ENCODE assay signal across 31 cellular contexts in genomic region chr5:122352331-122352730, GRCh38. TPM values are rescaled to one million over a fixed set of nuclear protein-coding genes. Genes with fewer than 3 reads are reported as not detected.
A peak's percentile ranks its signal among the peaks of the same experiment; 100 is the strongest.
DNase-seq lines count a peak whose midpoint lies in the region; ATAC-seq and TF ChIP-seq lines count a peak whose summit lies in the region.
"Had no signal": no experiment of that assay in that cellular context is flagged by ENCODE, and none has a peak within 500 bp of the region (broad histone marks: within the 10 kb centered on the region; RNA-seq: fewer than 3 reads in every experiment).

No MANE protein-coding gene starts in this region.

- DNase-seq in MCF 10A (ENCODE audit: unreplicated experiment) (peak; percentile 17), mammary epithelial cell (no peak), dedifferentiated amniotic fluid mesenchymal stem cell (ENCODE audit: extremely low spot score) (peak; percentile 41), iris pigment epithelial cell (ENCODE audit: low read depth) (peak; percentile 25), smooth muscle cell (lab: John Stamatoyannopoulos, UW; ENCODE audit: unreplicated experiment) (no peak), mesendoderm (no peak)
- DNase-seq in activated T-cell treated with anti-CD3 and anti-CD28 coated beads, Interleukin-2, amount 50 U/mL, for 48 hours: no peak
- DNase-seq: 8988T; activated CD4-positive, alpha-beta T cell treated with anti-CD3 and anti-CD28 coated beads, Interleukin-2, amount 50 U/mL, for 48 hours; activated CD4-positive, CD25-positive, alpha-beta regulatory T cell treated with anti-CD3 and anti-CD28 coated beads, Interleukin-2, amount 50 U/mL, for 72 hours; activated T-cell treated with anti-CD3 and anti-CD28 coated beads, Interleukin-2, amount 50 U/mL, for 72 hours; CD4-positive, CD25-positive, alpha-beta regulatory T cell; foreskin keratinocyte; H9; head of caudate nucleus; KBM-7; kidney; left ventricle myocardium superior; MG63; midbrain; naive thymus-derived CD4-positive, alpha-beta T cell; NCI-H2081; NCI-H226; NCI-H526 treated with DMSO at 0.1 percent for 48 hours; nucleus accumbens; small intestine; stimulated activated naive CD8-positive, alpha-beta T cell treated with anti-CD3 and anti-CD28 coated beads, Interleukin-15, Interleukin-2, amounts not matched to agents 100 U/mL and 50 U/mL, for 24 hours; T-helper 17 cell had no signal

- no peak overlapping the region for H2BK5ac ChIP-seq in mesendoderm (ENCODE audit: low read length)

- CTCF ChIA-PET in MCF 10A (lab: Yijun Ruan, JAX): interaction anchor here (0.6 to 1.0 kb wide), 2 partner anchors 26 to 48 kb away, joined by 3 to 4 read pairs; no protein-coding TSS in a partner anchor
- CTCF ChIA-PET in mammary epithelial cell (lab: Charles Lee; ENCODE audit: low non-redundant PET): no interaction called here

- H3K27ac ChIP-seq in mammary epithelial cell (ENCODE audit: insufficient read depth, low read depth, low read length) (no peak overlapping the region), smooth muscle cell (ENCODE audit: low read depth) (peak overlapping the region; percentile 51), mesendoderm (ENCODE audit: low read depth, low read length) (no peak overlapping the region)
- H3K27ac ChIP-seq: foreskin keratinocyte had no signal

- H4K20me1 ChIP-seq in mammary epithelial cell (ENCODE audit: insufficient read depth, low read length): no peaks in the 10 kb centered on the region
- H4K20me1 ChIP-seq in smooth muscle cell (ENCODE audit: low read depth): no peaks in the 10 kb centered on the region

- TF ChIP-seq CTCF in MCF 10A (IDR thresholded peaks at IDR 0.05; ENCODE audit: unreplicated experiment): no peak
- no peak for TF ChIP-seq CTCF in mammary epithelial cell (conservative IDR thresholded peaks at IDR 0.05 in 1 of 2, IDR thresholded peaks at IDR 0.05 in 1 of 2; ENCODE audit: extremely low read depth in 1 of 2, insufficient read depth in 1 of 2, low read depth in 1 of 2, low read length in 2 of 2)
- no peak for TF ChIP-seq CTCF in smooth muscle cell (IDR thresholded peaks at IDR 0.05; ENCODE audit: borderline replicate concordance, insufficient read depth, poor library complexity, severe bottlenecking)

- no peaks in the 10 kb centered on the region for H3K79me1 ChIP-seq in mesendoderm (ENCODE audit: low read length)

- H3K36me3 ChIP-seq in mammary epithelial cell (ENCODE audit: insufficient read depth, low read length) (no peaks in the 10 kb centered on the region), smooth muscle cell (ENCODE audit: low read depth) (no peaks in the 10 kb centered on the region), mesendoderm (ENCODE audit: control insufficient read depth, insufficient read depth, low read length) (no peaks in the 10 kb centered on the region)
- H3K36me3 ChIP-seq: MG63 had no signal

- H3K9ac ChIP-seq in mammary epithelial cell (ENCODE audit: insufficient read depth, low read length): no peak overlapping the region
- no peak overlapping the region for H3K9ac ChIP-seq in smooth muscle cell (ENCODE audit: low read depth)
- no peak overlapping the region for H3K9ac ChIP-seq in mesendoderm (ENCODE audit: low read length)

- H3K27ac Mint-ChIP-seq in MCF 10A (ENCODE audit: low read depth, unreplicated experiment): no peak overlapping the region
- H3K27ac Mint-ChIP-seq: activated T-cell treated with anti-CD3 and anti-CD28 coated beads, Interleukin-2, amount 50 U/mL, for 72 hours; CD4-positive, CD25-positive, alpha-beta regulatory T cell; H9; naive thymus-derived CD4-positive, alpha-beta T cell; T-helper 17 cell had no signal

- in situ Hi-C loops in mammary epithelial cell (cut with MboI; ENCODE audit: low sequenced_read_pairs in 2 of 2): no loop called here

- no peak overlapping the region for H4K8ac ChIP-seq in mesendoderm (ENCODE audit: low read depth, low read length)

- H3K4me3 ChIP-seq in mammary epithelial cell (replicated peaks in 1 of 3; ENCODE audit: insufficient read depth in 1 of 3, low read depth in 2 of 3, low read length in 3 of 3) (no peak overlapping the region), smooth muscle cell (no peak overlapping the region), mesendoderm (ENCODE audit: low read length) (no peak overlapping the region)
- H3K4me3 ChIP-seq: MG63 had no signal

- H3K27me3 ChIP-seq in mammary epithelial cell (ENCODE audit: insufficient read depth, low read length): no peaks in the 10 kb centered on the region
- H3K27me3 ChIP-seq in smooth muscle cell (ENCODE audit: low read depth): no peaks in the 10 kb centered on the region
- no peaks in the 10 kb centered on the region for H3K27me3 ChIP-seq in mesendoderm (ENCODE audit: insufficient read depth, low read length, poor library complexity)
- H3K27me3 ChIP-seq: foreskin keratinocyte had no signal

- no peaks in the 10 kb centered on the region for H3K27me3 Mint-ChIP-seq in MCF 10A (ENCODE audit: insufficient read depth, unreplicated experiment)
- H3K27me3 Mint-ChIP-seq: T-helper 17 cell had no signal

- no peak overlapping the region for H3K23ac ChIP-seq in mesendoderm (ENCODE audit: low read length)

- dilution Hi-C loops in mammary epithelial cell (cut with HindIII; ENCODE audit: low sequenced_read_pairs): no loop called here

- H2BK120ac ChIP-seq in mesendoderm (ENCODE audit: low read depth, low read length): no peak overlapping the region

- intact Hi-C loops in MCF 10A (cut with micrococcal nuclease) (no loop called here), mammary epithelial cell (cut with micrococcal nuclease) (no loop called here)

- H2AFZ ChIP-seq in mammary epithelial cell (ENCODE audit: low read depth, low read length) (no peak overlapping the region), smooth muscle cell (ENCODE audit: low read depth) (no peak overlapping the region)

- H4K5ac ChIP-seq in mesendoderm (ENCODE audit: low read length): no peak overlapping the region

- no peak overlapping the region for H2BK15ac ChIP-seq in mesendoderm (replicated peaks; ENCODE audit: low read depth)

- H3K79me2 ChIP-seq in mammary epithelial cell (ENCODE audit: insufficient read depth, low read length) (no peaks in the 10 kb centered on the region), smooth muscle cell (ENCODE audit: low read depth) (no peaks in the 10 kb centered on the region), mesendoderm (ENCODE audit: control insufficient read depth, insufficient read depth, low read length) (no peaks in the 10 kb centered on the region)

- no TSS peak for BruUV-seq in MCF 10A (replicated peaks; lab: Mats Ljungman, UMichigan)
- BruUV-seq in mammary epithelial cell (replicated peaks; lab: Mats Ljungman, UMichigan): no TSS peak

- H3K4me1 ChIP-seq in mammary epithelial cell (ENCODE audit: insufficient read depth, low read length) (no peaks in the 10 kb centered on the region), smooth muscle cell (ENCODE audit: low read depth) (peaks cover 25% of the 10 kb centered on the region), mesendoderm (ENCODE audit: control insufficient read depth, low read depth, low read length) (no peaks in the 10 kb centered on the region)
- H3K4me1 ChIP-seq: foreskin keratinocyte had no signal

- H3K9me3 ChIP-seq in mammary epithelial cell (replicated peaks; ENCODE audit: insufficient read depth, low read length) (no peaks in the 10 kb centered on the region), smooth muscle cell (replicated peaks; ENCODE audit: low read depth) (no peaks in the 10 kb centered on the region)
- H3K9me3 ChIP-seq: MG63 had no signal

- no peak for ATAC-seq in HG03175 (IDR thresholded peaks at IDR 0.05; ENCODE audit: unreplicated experiment)
- ATAC-seq: activated T-cell treated with anti-CD3 and anti-CD28 coated beads, Interleukin-2, amount 50 U/mL, for 72 hours; foreskin keratinocyte; left ventricle myocardium superior; naive thymus-derived CD4-positive, alpha-beta T cell; Right ventricle myocardium inferior; SK-N-SH treated with all-trans-retinoic acid at 6 μM for 48 hours; stimulated activated naive CD8-positive, alpha-beta T cell treated with anti-CD3 and anti-CD28 coated beads, Interleukin-15, Interleukin-2, amounts not matched to agents 100 U/mL and 50 U/mL, for 24 hours; T-helper 17 cell had no signal

- H3K4me3 Mint-ChIP-seq in MCF 10A (ENCODE audit: unreplicated experiment): no peak overlapping the region
- H3K4me3 Mint-ChIP-seq: activated T-cell treated with anti-CD3 and anti-CD28 coated beads, Interleukin-2, amount 50 U/mL, for 72 hours; CD4-positive, CD25-positive, alpha-beta regulatory T cell; H9; naive thymus-derived CD4-positive, alpha-beta T cell; T-helper 17 cell had no signal

- no peak overlapping the region for H3K56ac ChIP-seq in mesendoderm (ENCODE audit: low read length)

- POLR2A ChIA-PET in MCF 10A (lab: Yijun Ruan, JAX): interaction anchor here (0.6 to 1.4 kb wide), 4 partner anchors 39 to 290 kb away, joined by 3 to 4 read pairs (median 3); no protein-coding TSS in a partner anchor

- no peaks in the 10 kb centered on the region for H3K9me3 Mint-ChIP-seq in MCF 10A (ENCODE audit: unreplicated experiment)
- H3K9me3 Mint-ChIP-seq: H9 had no signal

- H3K4me2 ChIP-seq in mammary epithelial cell (ENCODE audit: insufficient read depth, low read depth, low read length) (no peak overlapping the region), smooth muscle cell (peak overlapping the region; percentile 3), mesendoderm (ENCODE audit: low read length) (no peak overlapping the region)

- no peaks in the 10 kb centered on the region for H3K36me3 Mint-ChIP-seq in MCF 10A (ENCODE audit: insufficient read depth, unreplicated experiment)
- H3K36me3 Mint-ChIP-seq: CD4-positive, CD25-positive, alpha-beta regulatory T cell; naive thymus-derived CD4-positive, alpha-beta T cell had no signal

- H3F3A ChIP-seq in smooth muscle cell (ENCODE audit: low read depth): peaks cover 12% of the 10 kb centered on the region

- H3K18ac ChIP-seq in mesendoderm (ENCODE audit: low read length): no peak overlapping the region

- no peak overlapping the region for H2AK5ac ChIP-seq in mesendoderm (ENCODE audit: low read length)

- peaks cover 9% of the 10 kb centered on the region for H3K4me1 Mint-ChIP-seq in MCF 10A (ENCODE audit: insufficient read depth, unreplicated experiment)
- H3K4me1 Mint-ChIP-seq: CD4-positive, CD25-positive, alpha-beta regulatory T cell; naive thymus-derived CD4-positive, alpha-beta T cell; T-helper 17 cell had no signal

- H3K4ac ChIP-seq in mesendoderm (ENCODE audit: low read depth, low read length): no peak overlapping the region

RNA-seq across cellular contexts. Expression of gene SNCAIP, which starts 40.3 kb away (rescaled TPM):
- total RNA-seq in MCF 10A (2022) (0.12 and 0.21 TPM in 2 replicates), mammary epithelial cell (under 1 TPM in 1 of 2 donors, not detected in 1; under 0.01 TPM), smooth muscle cell (7.2 and 15.5 TPM in 2 replicates)
- polyA plus RNA-seq in mammary epithelial cell (not detected), smooth muscle cell (7.0 and 8.0 TPM in 2 replicates)
- not detected for polyA minus RNA-seq in mammary epithelial cell
- polyA plus RNA-seq in mesendoderm (2013, experiment 1 of 2): 1.8 TPM
- polyA plus RNA-seq in mesendoderm (2013, experiment 2 of 2): 1.7 TPM
- total RNA-seq: activated T-cell treated with anti-CD3 and anti-CD28 coated beads, Interleukin-2, amount 50 U/mL, for 72 hours; CD4-positive, CD25-positive, alpha-beta regulatory T cell; foreskin keratinocyte; T-helper 17 cell had no signal
- polyA plus RNA-seq: CD4-positive, CD25-positive, alpha-beta regulatory T cell; naive thymus-derived CD4-positive, alpha-beta T cell had no signal

Comparison
In these comparisons a context has a peak if more than half of its experiments do, and no peak if none do; other contexts are left out.
1. DNase-seq: peak in MCF 10A (single experiment), dedifferentiated amniotic fluid mesenchymal stem cell (single experiment) and iris pigment epithelial cell (single experiment); none in mammary epithelial cell (single experiment), smooth muscle cell (single experiment), activated T-cell treated with anti-CD3 and anti-CD28 coated beads, Interleukin-2, amount 50 U/mL, for 48 hours (0 of 2) and mesendoderm (single experiment).